ENCODE assay signal across 26 cellular contexts in the genomic region with DNA sequence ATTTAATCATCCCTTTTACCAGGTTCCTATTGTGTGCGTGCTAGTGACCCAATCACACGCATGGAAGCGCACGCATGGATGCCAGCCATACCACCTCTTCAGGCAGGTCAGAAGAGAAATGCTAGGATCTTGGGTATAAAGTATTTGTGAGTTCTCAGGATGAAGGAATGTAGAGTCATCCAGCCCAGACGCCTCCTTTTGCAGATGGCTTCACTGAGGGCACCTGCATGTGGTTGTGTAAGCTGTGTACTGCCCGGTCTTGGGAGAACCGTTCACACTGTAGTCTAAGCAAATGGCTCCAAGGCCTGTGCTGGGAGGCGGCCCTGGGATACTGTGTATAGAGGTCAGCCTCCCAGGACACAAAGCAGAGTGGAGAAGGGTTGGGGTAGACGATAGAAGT.
"Had no signal": no experiment of that assay in that cellular context is flagged by ENCODE, and none has a peak within 500 bp of the region (broad histone marks: within the 10 kb centered on the region; RNA-seq: fewer than 3 reads in every experiment).

No MANE protein-coding gene starts in this region.

- H3K27ac ChIP-seq: colonic mucosa, esophagus muscularis mucosa, foreskin keratinocyte, lower lobe of right lung, neural progenitor cell, ovary, right atrium auricular region, sigmoid colon, skin epidermis, spleen, tibial nerve, upper lobe of right lung had no signal

- H3K27ac Mint-ChIP-seq: dendritic cell treated with granulocyte-macrophage colony-stimulating factor and Interleukin-4, amounts not matched to agents 40 ng/mL and 50 ng/mL, for 4 days; endodermal cell; immature natural killer cell; natural killer cell; neural progenitor cell; stimulated activated memory B cell treated with anti-CD40 and anti-IgM and Interleukin-4, amounts not matched to agents 10 μg/mL and 1 μg/mL and 100 μg/mL, for 72 hours had no signal

- H3K27me3 ChIP-seq: ovary, right atrium auricular region, tibial nerve, upper lobe of right lung, vagina had no signal

- H3K4me2 ChIP-seq: neural progenitor cell had no signal

- H3K9me3 Mint-ChIP-seq: dendritic cell treated with granulocyte-macrophage colony-stimulating factor and Interleukin-4, amounts not matched to agents 40 ng/mL and 50 ng/mL, for 4 days; endodermal cell; immature natural killer cell; natural killer cell; neural progenitor cell; stimulated activated memory B cell treated with anti-CD40 and anti-IgM and Interleukin-4, amounts not matched to agents 10 μg/mL and 1 μg/mL and 100 μg/mL, for 72 hours had no signal

- H3K9ac ChIP-seq: neural progenitor cell had no signal

- ATAC-seq: foreskin keratinocyte; left ventricle myocardium superior; lower lobe of right lung; natural killer cell; stimulated activated memory B cell treated with anti-CD40 and anti-IgM and Interleukin-4, amounts not matched to agents 10 μg/mL and 1 μg/mL and 100 μg/mL, for 72 hours; stimulated activated naive CD8-positive, alpha-beta T cell treated with anti-CD3 and anti-CD28 coated beads, Interleukin-15, Interleukin-2, amounts not matched to agents 100 U/mL and 50 U/mL, for 24 hours; upper lobe of right lung had no signal

- DNase-seq: central memory CD4-positive, alpha-beta T cell; colonic mucosa; effector CD8-positive, alpha-beta T cell; endodermal cell; foreskin keratinocyte; hypothalamus; immature natural killer cell; left ventricle myocardium superior; lower lobe of right lung; natural killer cell; ovary; sigmoid colon; spleen; stimulated activated CD4-positive, alpha-beta T cell treated with anti-CD3 and anti-CD28 coated beads, Interleukin-4, amount 100 ng/mL, for 4 hours; stimulated activated naive CD8-positive, alpha-beta T cell treated with anti-CD3 and anti-CD28 coated beads, Interleukin-15, Interleukin-2, amounts not matched to agents 100 U/mL and 50 U/mL, for 24 hours; substantia nigra; upper lobe of right lung had no signal

- H3K36me3 Mint-ChIP-seq: immature natural killer cell; natural killer cell; neural progenitor cell; stimulated activated memory B cell treated with anti-CD40 and anti-IgM and Interleukin-4, amounts not matched to agents 10 μg/mL and 1 μg/mL and 100 μg/mL, for 72 hours had no signal

- H3K9me3 ChIP-seq: colonic mucosa, esophagus muscularis mucosa, lower lobe of right lung, ovary, right atrium auricular region, sigmoid colon, spleen, thoracic aorta, tibial nerve, upper lobe of right lung, vagina had no signal

- H2AFZ ChIP-seq: neural progenitor cell had no signal

- H3K4me3 Mint-ChIP-seq: dendritic cell treated with granulocyte-macrophage colony-stimulating factor and Interleukin-4, amounts not matched to agents 40 ng/mL and 50 ng/mL, for 4 days; endodermal cell; immature natural killer cell; natural killer cell; neural progenitor cell; stimulated activated memory B cell treated with anti-CD40 and anti-IgM and Interleukin-4, amounts not matched to agents 10 μg/mL and 1 μg/mL and 100 μg/mL, for 72 hours had no signal

- H3K36me3 ChIP-seq: colonic mucosa, esophagus muscularis mucosa, lower lobe of right lung, neural progenitor cell, ovary, right atrium auricular region, sigmoid colon, spleen, thoracic aorta, tibial nerve, upper lobe of right lung, vagina had no signal

- H3K4me1 Mint-ChIP-seq: endodermal cell; immature natural killer cell; natural killer cell; stimulated activated memory B cell treated with anti-CD40 and anti-IgM and Interleukin-4, amounts not matched to agents 10 μg/mL and 1 μg/mL and 100 μg/mL, for 72 hours had no signal

- H3K4me1 ChIP-seq: colonic mucosa, esophagus muscularis mucosa, foreskin keratinocyte, neural progenitor cell, right atrium auricular region, sigmoid colon, spleen had no signal

- H3K4me3 ChIP-seq: colonic mucosa, esophagus muscularis mucosa, lower lobe of right lung, neural progenitor cell, ovary, right atrium auricular region, sigmoid colon, skin epidermis, spleen, thoracic aorta, tibial nerve, upper lobe of right lung, vagina had no signal
